Comparison of ENCODE assay signal across 1 cellular context in genomic region chr1:205631727-205632373, GRCh38.
TF ChIP-seq lines count a peak whose summit lies in the region.

Gene ELK4 (minus strand): TSS chr1:205632011. CDS start chr1:205623882, 8,129 bp downstream.

TF ChIP-seq in HepG2, 621 proteins besides CTCF, POLR2A, EP300 and RAD21 (continued from another document and continues in another):
- no peak for TF ChIP-seq ZNF512 (CRISPR knock-in tag; IDR thresholded peaks at IDR 0.05)
- TF ChIP-seq ZNF451 (CRISPR knock-in tag; IDR thresholded peaks at IDR 0.05): no peak
- TF ChIP-seq ATM (IDR thresholded peaks at IDR 0.05; ENCODE audit: borderline replicate concordance): no peak
- no peak for TF ChIP-seq HNRNPK (IDR thresholded peaks at IDR 0.05; ENCODE audit: low read depth, low read length, poor library complexity, severe bottlenecking)
- TF ChIP-seq NCOA2 (CRISPR knock-in tag; IDR thresholded peaks at IDR 0.05): peak; percentile 70
- TF ChIP-seq SIN3B (IDR thresholded peaks at IDR 0.05; ENCODE audit: low read length): peak; percentile 48; the same call in 1 of the 2 replicates
- TF ChIP-seq ZSCAN25 (CRISPR knock-in tag; IDR thresholded peaks at IDR 0.05): peak; percentile 71
- TF ChIP-seq FUBP1 (CRISPR knock-in tag; IDR thresholded peaks at IDR 0.05; ENCODE audit: borderline replicate concordance): no peak
- peak; percentile 15; the same call in 1 of the 2 replicates for TF ChIP-seq ATF3 (CRISPR knock-in tag; IDR thresholded peaks at IDR 0.05)
- TF ChIP-seq ZNF75D (CRISPR knock-in tag; IDR thresholded peaks at IDR 0.05; ENCODE audit: borderline replicate concordance): no peak
- peak; percentile 91 for TF ChIP-seq AGO2 (optimal IDR thresholded peaks at IDR 0.05; ENCODE audit: low read depth, low read length)
- no peak for TF ChIP-seq SRSF4 (IDR thresholded peaks at IDR 0.05; ENCODE audit: low read depth, low read length, poor library complexity, severe bottlenecking)
- no peak for TF ChIP-seq PLRG1 (conservative IDR thresholded peaks at IDR 0.05)
- TF ChIP-seq NPAS2 (CRISPR knock-in tag; IDR thresholded peaks at IDR 0.05; ENCODE audit: borderline replicate concordance): no peak
- TF ChIP-seq ZNF563 (CRISPR knock-in tag; IDR thresholded peaks at IDR 0.05): 0 out of 2 replicates have a peak, but pooled peaks have one; percentile 54
- peak; percentile 89; the same call in 1 of the 2 replicates for TF ChIP-seq BORCS8-MEF2B (CRISPR knock-in tag; IDR thresholded peaks at IDR 0.05)
- TF ChIP-seq EHMT2 (IDR thresholded peaks at IDR 0.05; ENCODE audit: borderline replicate concordance, low read depth, low read length): no peak
- peak; percentile 66; the same call in 1 of the 2 replicates for TF ChIP-seq KLF6 (CRISPR knock-in tag; IDR thresholded peaks at IDR 0.05)
- TF ChIP-seq ZNF329 (CRISPR knock-in tag; IDR thresholded peaks at IDR 0.05; ENCODE audit: low read depth): peak; percentile 73
- TF ChIP-seq ZNF143 (CRISPR knock-in tag; IDR thresholded peaks at IDR 0.05): peak; percentile 35; the same call in 1 of the 2 replicates
- no peak for TF ChIP-seq HMGA1 (CRISPR knock-in tag; conservative IDR thresholded peaks at IDR 0.05)
- peak; percentile 35; the same call in 1 of the 2 replicates for TF ChIP-seq MYNN (CRISPR knock-in tag; IDR thresholded peaks at IDR 0.05; ENCODE audit: low read depth)
- peak; percentile 60 for TF ChIP-seq AGO1 (IDR thresholded peaks at IDR 0.05; ENCODE audit: low read depth, low read length, poor library complexity, severe bottlenecking)
- TF ChIP-seq TEAD2 (CRISPR knock-in tag; IDR thresholded peaks at IDR 0.05): no peak
- TF ChIP-seq THAP8 (CRISPR knock-in tag; IDR thresholded peaks at IDR 0.05; ENCODE audit: borderline replicate concordance): no peak
- TF ChIP-seq ZNF746 (CRISPR knock-in tag; IDR thresholded peaks at IDR 0.05): no peak
- TF ChIP-seq EEA1 (CRISPR knock-in tag; IDR thresholded peaks at IDR 0.05; ENCODE audit: borderline replicate concordance): no peak
- TF ChIP-seq RERE (CRISPR knock-in tag; IDR thresholded peaks at IDR 0.05; ENCODE audit: low read depth): 0 out of 2 replicates have a peak, but pooled peaks have one; percentile 41
- peak; percentile 33 for TF ChIP-seq ZNF781 (CRISPR knock-in tag; IDR thresholded peaks at IDR 0.05; ENCODE audit: borderline replicate concordance, not compliant biosample characterization)
- no peak for TF ChIP-seq ZUFSP (CRISPR knock-in tag; IDR thresholded peaks at IDR 0.05; ENCODE audit: borderline replicate concordance)
- peak; percentile 55; the same call in 1 of the 2 replicates for TF ChIP-seq ZSCAN9 (CRISPR knock-in tag; IDR thresholded peaks at IDR 0.05; ENCODE audit: borderline replicate concordance)
- TF ChIP-seq FOXO1 (CRISPR knock-in tag; IDR thresholded peaks at IDR 0.05): peak; percentile 45; the same call in 1 of the 2 replicates
- TF ChIP-seq SCMH1 (CRISPR knock-in tag; IDR thresholded peaks at IDR 0.05; ENCODE audit: borderline replicate concordance): no peak
- TF ChIP-seq ZNF280D (CRISPR knock-in tag; IDR thresholded peaks at IDR 0.05): no peak
- no peak for TF ChIP-seq AKAP8 (CRISPR knock-in tag; IDR thresholded peaks at IDR 0.05)
- no peak for TF ChIP-seq ZNF160 (CRISPR knock-in tag; IDR thresholded peaks at IDR 0.05)
- no peak for TF ChIP-seq ZNF30 (CRISPR knock-in tag; IDR thresholded peaks at IDR 0.05)
- no peak for TF ChIP-seq CSRNP2 (CRISPR knock-in tag; conservative IDR thresholded peaks at IDR 0.05; ENCODE audit: low read depth)
- no peak for TF ChIP-seq ZFP41 (CRISPR knock-in tag; IDR thresholded peaks at IDR 0.05; ENCODE audit: borderline replicate concordance)
- TF ChIP-seq ZNF788 (CRISPR knock-in tag; IDR thresholded peaks at IDR 0.05; ENCODE audit: borderline replicate concordance): peak; percentile 53; the same call in 1 of the 2 replicates
- TF ChIP-seq ZNF235 (CRISPR knock-in tag; IDR thresholded peaks at IDR 0.05; ENCODE audit: borderline replicate concordance): no peak
- no peak for TF ChIP-seq DMTF1 (CRISPR knock-in tag; IDR thresholded peaks at IDR 0.05)
- TF ChIP-seq IKZF1 (IDR thresholded peaks at IDR 0.05): no peak
- peak; percentile 64 for TF ChIP-seq ZNF337 (CRISPR knock-in tag; IDR thresholded peaks at IDR 0.05; ENCODE audit: borderline replicate concordance, low read depth)
- no peak for TF ChIP-seq ZNF382 (CRISPR knock-in tag; IDR thresholded peaks at IDR 0.05; ENCODE audit: borderline replicate concordance)
- peak; percentile 90; the same call in 1 of the 2 replicates for TF ChIP-seq YEATS2 (CRISPR knock-in tag; IDR thresholded peaks at IDR 0.05; ENCODE audit: borderline replicate concordance)
